Comparison of ENCODE assay signal across 1 cellular context in genomic region chr22:29069476-29069875, GRCh38.
TF ChIP-seq lines count a peak whose summit lies in the region.

No MANE protein-coding gene starts in this region.

TF ChIP-seq in IMR-90, 13 proteins besides CTCF, POLR2A, EP300 and RAD21 (continued from another document):
- no peak for TF ChIP-seq NFE2L2 (IDR thresholded peaks at IDR 0.05; ENCODE audit: low read depth, low read length)
- no peak for TF ChIP-seq RCOR1 (IDR thresholded peaks at IDR 0.05; ENCODE audit: insufficient replicate concordance, low read length)
- no peak for TF ChIP-seq RFX5 (IDR thresholded peaks at IDR 0.05; ENCODE audit: low read depth, low read length)
- no peak for TF ChIP-seq MAFK (IDR thresholded peaks at IDR 0.05; ENCODE audit: low read depth, low read length)
- no peak for TF ChIP-seq SMC3 (IDR thresholded peaks at IDR 0.05; ENCODE audit: low read depth, low read length)
- TF ChIP-seq USF2 (IDR thresholded peaks at IDR 0.05; ENCODE audit: low read depth, low read length), result no peak
- TF ChIP-seq, protein P1, sequence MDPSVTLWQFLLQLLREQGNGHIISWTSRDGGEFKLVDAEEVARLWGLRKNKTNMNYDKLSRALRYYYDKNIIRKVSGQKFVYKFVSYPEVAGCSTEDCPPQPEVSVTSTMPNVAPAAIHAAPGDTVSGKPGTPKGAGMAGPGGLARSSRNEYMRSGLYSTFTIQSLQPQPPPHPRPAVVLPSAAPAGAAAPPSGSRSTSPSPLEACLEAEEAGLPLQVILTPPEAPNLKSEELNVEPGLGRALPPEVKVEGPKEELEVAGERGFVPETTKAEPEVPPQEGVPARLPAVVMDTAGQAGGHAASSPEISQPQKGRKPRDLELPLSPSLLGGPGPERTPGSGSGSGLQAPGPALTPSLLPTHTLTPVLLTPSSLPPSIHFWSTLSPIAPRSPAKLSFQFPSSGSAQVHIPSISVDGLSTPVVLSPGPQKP (IDR thresholded peaks at IDR 0.05; ENCODE audit: borderline replicate concordance, low read depth, low read length), result no peak
- TF ChIP-seq MAZ (IDR thresholded peaks at IDR 0.05; ENCODE audit: borderline replicate concordance, low read depth, low read length), result no peak
- no peak for TF ChIP-seq CEBPB (IDR thresholded peaks at IDR 0.05; ENCODE audit: low read depth, low read length)
- TF ChIP-seq FOS (IDR thresholded peaks at IDR 0.05; ENCODE audit: low read depth, low read length), result no peak
- no peak for TF ChIP-seq CHD1 (IDR thresholded peaks at IDR 0.05; ENCODE audit: low read depth, low read length)
